Comparison of ENCODE assay signal across 22 cellular contexts in the genomic region with DNA sequence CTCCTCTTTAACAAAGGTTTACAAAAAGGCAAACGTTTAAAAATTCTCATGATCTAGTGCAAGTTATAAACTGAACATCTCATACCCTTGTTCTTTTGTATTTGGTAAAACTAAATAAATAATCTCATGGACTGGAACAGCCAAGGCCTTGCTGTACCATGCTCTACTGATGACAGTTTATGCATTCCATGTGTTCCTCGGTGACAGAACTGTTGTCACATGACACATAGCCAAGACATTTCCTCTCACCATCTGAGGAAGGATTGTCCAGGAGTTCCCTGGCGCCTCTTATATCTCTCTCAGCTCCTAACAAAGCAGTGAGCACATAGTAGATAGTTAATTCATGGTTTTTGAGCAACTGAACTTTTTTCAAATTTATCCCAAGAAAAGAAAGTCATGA. TPM values are rescaled to one million over a fixed set of nuclear protein-coding genes. Genes with fewer than 3 reads are reported as not detected.
"Had no signal": no experiment of that assay in that cellular context is flagged by ENCODE, and none has a peak within 500 bp of the region (broad histone marks: within the 10 kb centered on the region; RNA-seq: fewer than 3 reads in every experiment).

No MANE protein-coding gene starts in this region.

- H3K9me3 ChIP-seq: adrenal gland, left lung, pancreas, stomach, thoracic aorta had no signal

- H3K4me3 ChIP-seq: adrenal gland, left lung, pancreas, stomach, thoracic aorta had no signal

- H3K36me3 ChIP-seq: adrenal gland, left lung, pancreas, stomach, thoracic aorta had no signal

- H3K4me1 ChIP-seq: foreskin keratinocyte, left lung, pancreas, stomach had no signal

- H3K27me3 ChIP-seq: adrenal gland, left lung, pancreas, stomach had no signal

- FAIRE-seq: pancreas, TTC549 had no signal

- DNase-seq: activated CD4-positive, alpha-beta T cell treated with anti-CD3 and anti-CD28 coated beads, Interleukin-2, amount 10 ng/mL, durations not matched to agents 7 days and 5 days; activated CD4-positive, CD25-positive, alpha-beta regulatory T cell; activated naive CD4-positive, alpha-beta T cell treated with anti-CD3 and anti-CD28 coated beads, Interleukin-2, amount 10 ng/mL, durations not matched to agents 7 days and 5 days; activated T-cell treated with anti-CD3 and anti-CD28 coated beads for 4 hours; adrenal gland; dermis blood vessel endothelial cell; endodermal cell; erythroblast; foreskin keratinocyte; left lung; mesendoderm; pancreas; retina; stimulated activated CD4-positive, alpha-beta T cell treated with anti-CD3 and anti-CD28 coated beads, Interleukin-4, amount 100 ng/mL, for 4 hours; stomach; T-helper 2 cell had no signal

- H3K27ac ChIP-seq: adrenal gland, foreskin keratinocyte, left lung, pancreas, stomach, thoracic aorta had no signal

RNA-seq across cellular contexts. Expression of a gene that starts 12.6 kb away (rescaled TPM):
- total RNA-seq: activated CD4-positive, alpha-beta T cell treated with anti-CD3 and anti-CD28 coated beads, Interleukin-2, amount 10 ng/mL, durations not matched to agents 7 days and 5 days; activated CD8-positive, alpha-beta memory T cell treated with anti-CD3 and anti-CD28 coated beads for 36 hours; activated T-helper 2 cell treated with anti-CD3 and anti-CD28 coated beads, Interferon-gamma antibody, Interleukin-2, Interleukin-4, amounts not matched to agents 10 μg/mL and 5 μg/mL and 100 μg/mL, durations not matched to agents 14 hours and 24 hours and 36 hours; adrenal gland; dermis blood vessel endothelial cell; endodermal cell; foreskin keratinocyte; left lung; pancreas; skeletal muscle tissue; thoracic aorta; urinary bladder had no signal
- polyA plus RNA-seq: adrenal gland, foreskin keratinocyte, pancreas, stomach, urinary bladder had no signal
